In genomic region chr3:101120039-101120438, GRCh38 we compare ENCODE assay signal across 2 cellular contexts.
TF ChIP-seq lines count a peak whose summit lies in the region.

No MANE protein-coding gene starts in this region.

TF ChIP-seq in A549, 52 proteins besides CTCF, POLR2A, EP300 and RAD21 (continued from another document):
- TF ChIP-seq FOSL2 (IDR thresholded peaks at IDR 0.05) (no peak), FOSL2 (CRISPR knock-in tag; IDR thresholded peaks at IDR 0.05) (no peak), HEYL (CRISPR knock-in tag; IDR thresholded peaks at IDR 0.05) (no peak), EHMT2 (IDR thresholded peaks at IDR 0.05; ENCODE audit: low read depth) (no peak), MAZ (IDR thresholded peaks at IDR 0.05; ENCODE audit: borderline replicate concordance, low read depth, low read length) (no peak), ZNF302 (CRISPR knock-in tag; IDR thresholded peaks at IDR 0.05) (no peak), FOXS1 (CRISPR knock-in tag; IDR thresholded peaks at IDR 0.05) (no peak)

TF ChIP-seq in IMR-90, 13 proteins besides CTCF, POLR2A, EP300 and RAD21 (continued from another document):
- no peak for TF ChIP-seq USF2 (IDR thresholded peaks at IDR 0.05; ENCODE audit: low read depth, low read length)
- TF ChIP-seq CHD1 (IDR thresholded peaks at IDR 0.05; ENCODE audit: low read depth, low read length): no peak
- no peak for TF ChIP-seq NFE2L2 (IDR thresholded peaks at IDR 0.05; ENCODE audit: low read depth, low read length)
- no peak for TF ChIP-seq MXI1 (IDR thresholded peaks at IDR 0.05; ENCODE audit: borderline replicate concordance, low read depth, low read length)
- TF ChIP-seq FOS (IDR thresholded peaks at IDR 0.05; ENCODE audit: low read depth, low read length): no peak
- TF ChIP-seq ELK1 (IDR thresholded peaks at IDR 0.05; ENCODE audit: borderline replicate concordance, low read depth, low read length): no peak
- TF ChIP-seq RFX5 (IDR thresholded peaks at IDR 0.05; ENCODE audit: low read depth, low read length): no peak
- no peak for TF ChIP-seq CEBPB (IDR thresholded peaks at IDR 0.05; ENCODE audit: low read depth, low read length)
- no peak for TF ChIP-seq MAFK (IDR thresholded peaks at IDR 0.05; ENCODE audit: low read depth, low read length)
